1 cellular context compared by ENCODE assay signal in the genomic region with DNA sequence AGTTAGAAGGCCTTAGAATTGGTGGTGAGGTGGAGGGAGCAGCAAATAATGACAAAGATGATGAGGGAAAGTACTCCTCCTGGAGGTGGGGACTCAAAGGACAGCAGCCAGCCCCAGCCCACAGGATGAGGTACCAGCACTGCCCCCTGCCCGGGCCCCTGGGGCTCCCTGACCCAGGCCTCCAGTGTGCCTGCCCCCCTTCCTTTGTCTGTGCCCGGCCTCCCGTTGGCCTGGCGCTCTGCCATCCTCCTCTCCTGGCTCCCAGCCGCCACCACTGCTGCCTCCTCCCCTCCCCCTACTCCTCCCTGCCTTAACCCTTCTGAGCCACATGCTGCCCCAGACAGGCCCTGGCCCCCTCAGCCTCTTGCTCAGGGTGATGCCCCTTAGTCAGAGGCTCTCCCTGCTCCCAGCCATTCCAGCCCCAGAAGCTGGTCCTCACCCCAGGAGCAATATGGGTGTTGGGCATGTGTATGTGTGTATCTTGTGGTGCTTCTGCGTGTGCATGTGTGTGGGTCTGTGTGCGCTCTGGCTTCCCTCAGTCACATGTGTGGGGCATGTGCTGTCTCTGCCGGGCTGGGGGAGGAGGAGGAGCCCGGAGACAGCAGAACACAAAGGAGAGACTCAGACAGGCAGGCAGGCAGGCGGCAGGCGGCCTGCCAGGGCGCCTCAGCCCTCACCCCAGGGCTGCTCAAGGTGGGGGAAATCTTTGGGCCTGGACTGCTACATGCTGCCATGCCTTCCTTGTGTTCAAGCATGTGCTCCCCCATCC.
A peak's percentile ranks its signal among the peaks of the same experiment; 100 is the strongest.
TF ChIP-seq lines count a peak whose summit lies in the region.

No MANE protein-coding gene starts in this region.

TF ChIP-seq in HepG2, 621 proteins besides CTCF, POLR2A, EP300 and RAD21 (continued from another document and continues in another):
- TF ChIP-seq, protein P1, sequence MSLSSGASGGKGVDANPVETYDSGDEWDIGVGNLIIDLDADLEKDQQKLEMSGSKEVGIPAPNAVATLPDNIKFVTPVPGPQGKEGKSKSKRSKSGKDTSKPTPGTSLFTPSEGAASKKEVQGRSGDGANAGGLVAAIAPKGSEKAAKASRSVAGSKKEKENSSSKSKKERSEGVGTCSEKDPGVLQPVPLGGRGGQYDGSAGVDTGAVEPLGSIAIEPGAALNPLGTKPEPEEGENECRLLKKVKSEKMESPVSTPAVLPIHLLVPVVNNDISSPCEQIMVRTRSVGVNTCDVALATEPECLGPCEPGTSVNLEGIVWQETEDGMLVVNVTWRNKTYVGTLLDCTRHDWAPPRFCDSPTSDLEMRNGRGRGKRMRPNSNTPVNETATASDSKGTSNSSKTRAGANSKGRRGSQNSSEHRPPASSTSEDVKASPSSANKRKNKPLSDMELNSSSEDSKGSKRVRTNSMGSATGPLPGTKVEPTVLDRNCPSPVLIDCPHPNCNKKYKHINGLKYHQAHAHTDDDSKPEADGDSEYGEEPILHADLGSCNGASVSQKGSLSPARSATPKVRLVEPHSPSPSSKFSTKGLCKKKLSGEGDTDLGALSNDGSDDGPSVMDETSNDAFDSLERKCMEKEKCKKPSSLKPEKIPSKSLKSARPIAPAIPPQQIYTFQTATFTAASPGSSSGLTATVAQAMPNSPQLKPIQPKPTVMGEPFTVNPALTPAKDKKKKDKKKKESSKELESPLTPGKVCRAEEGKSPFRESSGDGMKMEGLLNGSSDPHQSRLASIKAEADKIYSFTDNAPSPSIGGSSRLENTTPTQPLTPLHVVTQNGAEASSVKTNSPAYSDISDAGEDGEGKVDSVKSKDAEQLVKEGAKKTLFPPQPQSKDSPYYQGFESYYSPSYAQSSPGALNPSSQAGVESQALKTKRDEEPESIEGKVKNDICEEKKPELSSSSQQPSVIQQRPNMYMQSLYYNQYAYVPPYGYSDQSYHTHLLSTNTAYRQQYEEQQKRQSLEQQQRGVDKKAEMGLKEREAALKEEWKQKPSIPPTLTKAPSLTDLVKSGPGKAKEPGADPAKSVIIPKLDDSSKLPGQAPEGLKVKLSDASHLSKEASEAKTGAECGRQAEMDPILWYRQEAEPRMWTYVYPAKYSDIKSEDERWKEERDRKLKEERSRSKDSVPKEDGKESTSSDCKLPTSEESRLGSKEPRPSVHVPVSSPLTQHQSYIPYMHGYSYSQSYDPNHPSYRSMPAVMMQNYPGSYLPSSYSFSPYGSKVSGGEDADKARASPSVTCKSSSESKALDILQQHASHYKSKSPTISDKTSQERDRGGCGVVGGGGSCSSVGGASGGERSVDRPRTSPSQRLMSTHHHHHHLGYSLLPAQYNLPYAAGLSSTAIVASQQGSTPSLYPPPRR (CRISPR knock-in tag; IDR thresholded peaks at IDR 0.05; ENCODE audit: borderline replicate concordance): no peak
- TF ChIP-seq ZNF766 (CRISPR knock-in tag; IDR thresholded peaks at IDR 0.05; ENCODE audit: borderline replicate concordance) (no peak), DNMT3B (CRISPR knock-in tag; conservative IDR thresholded peaks at IDR 0.05) (no peak), EHMT2 (IDR thresholded peaks at IDR 0.05; ENCODE audit: borderline replicate concordance, low read depth, low read length) (no peak), ZNF713 (CRISPR knock-in tag; IDR thresholded peaks at IDR 0.05) (no peak), ZNF274 (CRISPR knock-in tag; IDR thresholded peaks at IDR 0.05) (no peak; the same call in 1 of the 2 replicates), ZNF253 (CRISPR knock-in tag; IDR thresholded peaks at IDR 0.05; ENCODE audit: borderline replicate concordance) (no peak), ZNF317 (CRISPR knock-in tag; IDR thresholded peaks at IDR 0.05) (no peak), ZNF205 (CRISPR knock-in tag; IDR thresholded peaks at IDR 0.05) (no peak), NR3C1 (CRISPR knock-in tag; IDR thresholded peaks at IDR 0.05) (no peak), SP4 (CRISPR knock-in tag; IDR thresholded peaks at IDR 0.05) (0 out of 2 replicates have a peak, but pooled peaks have one; percentile 9), HMG20B (CRISPR knock-in tag; conservative IDR thresholded peaks at IDR 0.05) (no peak), PHF21A (CRISPR knock-in tag; IDR thresholded peaks at IDR 0.05) (0 out of 2 replicates have a peak, but pooled peaks have one; percentile 38)
- TF ChIP-seq, protein P2, sequence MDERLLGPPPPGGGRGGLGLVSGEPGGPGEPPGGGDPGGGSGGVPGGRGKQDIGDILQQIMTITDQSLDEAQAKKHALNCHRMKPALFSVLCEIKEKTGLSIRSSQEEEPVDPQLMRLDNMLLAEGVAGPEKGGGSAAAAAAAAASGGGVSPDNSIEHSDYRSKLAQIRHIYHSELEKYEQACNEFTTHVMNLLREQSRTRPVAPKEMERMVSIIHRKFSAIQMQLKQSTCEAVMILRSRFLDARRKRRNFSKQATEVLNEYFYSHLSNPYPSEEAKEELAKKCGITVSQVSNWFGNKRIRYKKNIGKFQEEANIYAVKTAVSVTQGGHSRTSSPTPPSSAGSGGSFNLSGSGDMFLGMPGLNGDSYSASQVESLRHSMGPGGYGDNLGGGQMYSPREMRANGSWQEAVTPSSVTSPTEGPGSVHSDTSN (CRISPR knock-in tag; IDR thresholded peaks at IDR 0.05): no peak
- TF ChIP-seq, protein P3, sequence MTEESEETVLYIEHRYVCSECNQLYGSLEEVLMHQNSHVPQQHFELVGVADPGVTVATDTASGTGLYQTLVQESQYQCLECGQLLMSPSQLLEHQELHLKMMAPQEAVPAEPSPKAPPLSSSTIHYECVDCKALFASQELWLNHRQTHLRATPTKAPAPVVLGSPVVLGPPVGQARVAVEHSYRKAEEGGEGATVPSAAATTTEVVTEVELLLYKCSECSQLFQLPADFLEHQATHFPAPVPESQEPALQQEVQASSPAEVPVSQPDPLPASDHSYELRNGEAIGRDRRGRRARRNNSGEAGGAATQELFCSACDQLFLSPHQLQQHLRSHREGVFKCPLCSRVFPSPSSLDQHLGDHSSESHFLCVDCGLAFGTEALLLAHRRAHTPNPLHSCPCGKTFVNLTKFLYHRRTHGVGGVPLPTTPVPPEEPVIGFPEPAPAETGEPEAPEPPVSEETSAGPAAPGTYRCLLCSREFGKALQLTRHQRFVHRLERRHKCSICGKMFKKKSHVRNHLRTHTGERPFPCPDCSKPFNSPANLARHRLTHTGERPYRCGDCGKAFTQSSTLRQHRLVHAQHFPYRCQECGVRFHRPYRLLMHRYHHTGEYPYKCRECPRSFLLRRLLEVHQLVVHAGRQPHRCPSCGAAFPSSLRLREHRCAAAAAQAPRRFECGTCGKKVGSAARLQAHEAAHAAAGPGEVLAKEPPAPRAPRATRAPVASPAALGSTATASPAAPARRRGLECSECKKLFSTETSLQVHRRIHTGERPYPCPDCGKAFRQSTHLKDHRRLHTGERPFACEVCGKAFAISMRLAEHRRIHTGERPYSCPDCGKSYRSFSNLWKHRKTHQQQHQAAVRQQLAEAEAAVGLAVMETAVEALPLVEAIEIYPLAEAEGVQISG (CRISPR knock-in tag; IDR thresholded peaks at IDR 0.05): peak; percentile 48
- TF ChIP-seq, protein P4, sequence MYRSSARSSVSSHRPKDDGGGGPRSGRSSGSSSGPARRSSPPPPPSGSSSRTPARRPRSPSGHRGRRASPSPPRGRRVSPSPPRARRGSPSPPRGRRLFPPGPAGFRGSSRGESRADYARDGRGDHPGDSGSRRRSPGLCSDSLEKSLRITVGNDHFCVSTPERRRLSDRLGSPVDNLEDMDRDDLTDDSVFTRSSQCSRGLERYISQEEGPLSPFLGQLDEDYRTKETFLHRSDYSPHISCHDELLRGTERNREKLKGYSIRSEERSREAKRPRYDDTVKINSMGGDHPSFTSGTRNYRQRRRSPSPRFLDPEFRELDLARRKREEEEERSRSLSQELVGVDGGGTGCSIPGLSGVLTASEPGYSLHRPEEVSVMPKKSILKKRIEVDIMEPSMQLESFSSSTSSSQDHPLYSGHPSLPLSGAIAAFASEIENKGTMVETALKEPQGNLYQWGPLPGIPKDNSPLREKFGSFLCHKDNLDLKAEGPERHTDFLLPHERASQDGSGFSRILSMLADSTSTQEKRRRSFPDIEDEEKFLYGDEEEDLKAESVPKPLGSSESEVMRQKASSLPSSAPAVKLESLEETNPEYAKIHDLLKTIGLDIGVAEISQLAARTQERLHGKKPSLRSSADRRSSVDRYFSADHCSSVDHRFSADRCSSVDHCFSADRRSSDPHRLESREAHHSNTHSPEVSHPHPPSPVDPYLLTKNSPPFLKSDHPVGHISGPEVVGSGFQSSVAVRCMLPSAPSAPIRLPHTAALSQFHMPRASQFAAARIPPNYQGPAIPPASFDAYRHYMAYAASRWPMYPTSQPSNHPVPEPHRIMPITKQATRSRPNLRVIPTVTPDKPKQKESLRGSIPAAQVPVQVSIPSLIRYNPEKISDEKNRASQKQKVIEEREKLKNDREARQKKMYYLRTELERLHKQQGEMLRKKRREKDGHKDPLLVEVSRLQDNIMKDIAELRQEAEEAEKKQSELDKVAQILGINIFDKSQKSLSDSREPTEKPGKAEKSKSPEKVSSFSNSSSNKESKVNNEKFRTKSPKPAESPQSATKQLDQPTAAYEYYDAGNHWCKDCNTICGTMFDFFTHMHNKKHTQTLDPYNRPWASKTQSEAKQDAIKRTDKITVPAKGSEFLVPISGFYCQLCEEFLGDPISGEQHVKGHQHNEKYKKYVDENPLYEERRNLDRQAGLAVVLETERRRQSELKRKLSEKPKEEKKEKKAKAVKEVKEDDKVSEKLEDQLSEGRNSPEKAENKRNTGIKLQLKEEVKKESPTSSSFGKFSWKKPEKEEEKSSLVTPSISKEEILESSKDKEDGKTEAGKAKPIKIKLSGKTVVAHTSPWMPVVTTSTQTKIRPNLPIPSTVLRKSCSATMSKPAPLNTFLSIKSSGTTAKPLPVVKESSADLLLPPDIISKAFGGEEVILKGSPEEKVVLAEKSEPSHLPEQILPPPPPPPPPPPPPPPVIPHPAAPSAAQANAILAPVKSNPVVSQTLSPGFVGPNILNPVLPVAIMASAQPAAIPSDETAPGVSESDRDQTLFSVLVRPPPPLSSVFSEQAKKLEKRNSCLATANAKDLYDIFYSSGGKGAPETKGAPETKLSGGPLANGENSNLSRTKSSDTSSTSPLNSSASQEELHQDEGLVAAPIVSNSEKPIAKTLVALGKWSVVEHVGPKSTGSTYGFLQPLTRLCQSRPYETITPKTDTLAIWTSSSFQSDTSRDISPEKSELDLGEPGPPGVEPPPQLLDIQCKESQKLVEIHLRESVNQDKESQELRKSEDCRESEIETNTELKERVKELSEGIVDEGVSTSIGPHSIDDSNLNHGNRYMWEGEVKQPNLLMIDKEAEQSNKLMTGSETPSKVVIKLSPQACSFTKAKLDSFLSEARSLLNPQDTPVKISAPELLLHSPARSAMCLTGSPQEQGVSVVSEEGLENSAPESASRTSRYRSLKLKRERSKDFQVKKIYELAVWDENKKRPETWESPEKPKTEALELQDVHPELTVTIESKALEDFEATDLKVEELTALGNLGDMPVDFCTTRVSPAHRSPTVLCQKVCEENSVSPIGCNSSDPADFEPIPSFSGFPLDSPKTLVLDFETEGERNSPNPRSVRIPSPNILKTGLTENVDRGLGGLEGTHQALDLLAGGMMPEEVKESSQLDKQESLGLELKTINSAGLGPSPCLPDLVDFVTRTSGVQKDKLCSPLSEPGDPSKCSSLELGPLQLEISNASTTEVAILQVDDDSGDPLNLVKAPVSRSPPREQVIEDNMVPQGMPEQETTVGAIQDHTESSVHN (CRISPR knock-in tag; IDR thresholded peaks at IDR 0.05): no peak
- TF ChIP-seq, protein P5, sequence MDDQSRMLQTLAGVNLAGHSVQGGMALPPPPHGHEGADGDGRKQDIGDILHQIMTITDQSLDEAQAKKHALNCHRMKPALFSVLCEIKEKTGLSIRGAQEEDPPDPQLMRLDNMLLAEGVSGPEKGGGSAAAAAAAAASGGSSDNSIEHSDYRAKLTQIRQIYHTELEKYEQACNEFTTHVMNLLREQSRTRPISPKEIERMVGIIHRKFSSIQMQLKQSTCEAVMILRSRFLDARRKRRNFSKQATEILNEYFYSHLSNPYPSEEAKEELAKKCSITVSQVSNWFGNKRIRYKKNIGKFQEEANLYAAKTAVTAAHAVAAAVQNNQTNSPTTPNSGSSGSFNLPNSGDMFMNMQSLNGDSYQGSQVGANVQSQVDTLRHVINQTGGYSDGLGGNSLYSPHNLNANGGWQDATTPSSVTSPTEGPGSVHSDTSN (CRISPR knock-in tag; IDR thresholded peaks at IDR 0.05; ENCODE audit: borderline replicate concordance): no peak
- TF ChIP-seq, protein P6, sequence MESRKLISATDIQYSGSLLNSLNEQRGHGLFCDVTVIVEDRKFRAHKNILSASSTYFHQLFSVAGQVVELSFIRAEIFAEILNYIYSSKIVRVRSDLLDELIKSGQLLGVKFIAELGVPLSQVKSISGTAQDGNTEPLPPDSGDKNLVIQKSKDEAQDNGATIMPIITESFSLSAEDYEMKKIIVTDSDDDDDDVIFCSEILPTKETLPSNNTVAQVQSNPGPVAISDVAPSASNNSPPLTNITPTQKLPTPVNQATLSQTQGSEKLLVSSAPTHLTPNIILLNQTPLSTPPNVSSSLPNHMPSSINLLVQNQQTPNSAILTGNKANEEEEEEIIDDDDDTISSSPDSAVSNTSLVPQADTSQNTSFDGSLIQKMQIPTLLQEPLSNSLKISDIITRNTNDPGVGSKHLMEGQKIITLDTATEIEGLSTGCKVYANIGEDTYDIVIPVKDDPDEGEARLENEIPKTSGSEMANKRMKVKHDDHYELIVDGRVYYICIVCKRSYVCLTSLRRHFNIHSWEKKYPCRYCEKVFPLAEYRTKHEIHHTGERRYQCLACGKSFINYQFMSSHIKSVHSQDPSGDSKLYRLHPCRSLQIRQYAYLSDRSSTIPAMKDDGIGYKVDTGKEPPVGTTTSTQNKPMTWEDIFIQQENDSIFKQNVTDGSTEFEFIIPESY (CRISPR knock-in tag; IDR thresholded peaks at IDR 0.05): no peak
- TF ChIP-seq, protein P7, sequence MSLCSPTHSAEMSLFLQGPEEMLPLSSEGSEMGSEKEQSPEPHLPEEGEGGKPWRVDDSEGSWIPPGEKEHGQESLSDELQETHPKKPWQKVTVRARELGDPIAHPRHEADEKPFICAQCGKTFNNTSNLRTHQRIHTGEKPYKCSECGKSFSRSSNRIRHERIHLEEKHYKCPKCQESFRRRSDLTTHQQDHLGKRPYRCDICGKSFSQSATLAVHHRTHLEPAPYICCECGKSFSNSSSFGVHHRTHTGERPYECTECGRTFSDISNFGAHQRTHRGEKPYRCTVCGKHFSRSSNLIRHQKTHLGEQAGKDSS (CRISPR knock-in tag; IDR thresholded peaks at IDR 0.05; ENCODE audit: borderline replicate concordance, low read depth): no peak
- TF ChIP-seq, protein P8, sequence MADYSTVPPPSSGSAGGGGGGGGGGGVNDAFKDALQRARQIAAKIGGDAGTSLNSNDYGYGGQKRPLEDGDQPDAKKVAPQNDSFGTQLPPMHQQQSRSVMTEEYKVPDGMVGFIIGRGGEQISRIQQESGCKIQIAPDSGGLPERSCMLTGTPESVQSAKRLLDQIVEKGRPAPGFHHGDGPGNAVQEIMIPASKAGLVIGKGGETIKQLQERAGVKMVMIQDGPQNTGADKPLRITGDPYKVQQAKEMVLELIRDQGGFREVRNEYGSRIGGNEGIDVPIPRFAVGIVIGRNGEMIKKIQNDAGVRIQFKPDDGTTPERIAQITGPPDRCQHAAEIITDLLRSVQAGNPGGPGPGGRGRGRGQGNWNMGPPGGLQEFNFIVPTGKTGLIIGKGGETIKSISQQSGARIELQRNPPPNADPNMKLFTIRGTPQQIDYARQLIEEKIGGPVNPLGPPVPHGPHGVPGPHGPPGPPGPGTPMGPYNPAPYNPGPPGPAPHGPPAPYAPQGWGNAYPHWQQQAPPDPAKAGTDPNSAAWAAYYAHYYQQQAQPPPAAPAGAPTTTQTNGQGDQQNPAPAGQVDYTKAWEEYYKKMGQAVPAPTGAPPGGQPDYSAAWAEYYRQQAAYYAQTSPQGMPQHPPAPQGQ (CRISPR knock-in tag; IDR thresholded peaks at IDR 0.05; ENCODE audit: borderline replicate concordance): no peak
